Comparison of ENCODE assay signal across 1 cellular context in the genomic region with DNA sequence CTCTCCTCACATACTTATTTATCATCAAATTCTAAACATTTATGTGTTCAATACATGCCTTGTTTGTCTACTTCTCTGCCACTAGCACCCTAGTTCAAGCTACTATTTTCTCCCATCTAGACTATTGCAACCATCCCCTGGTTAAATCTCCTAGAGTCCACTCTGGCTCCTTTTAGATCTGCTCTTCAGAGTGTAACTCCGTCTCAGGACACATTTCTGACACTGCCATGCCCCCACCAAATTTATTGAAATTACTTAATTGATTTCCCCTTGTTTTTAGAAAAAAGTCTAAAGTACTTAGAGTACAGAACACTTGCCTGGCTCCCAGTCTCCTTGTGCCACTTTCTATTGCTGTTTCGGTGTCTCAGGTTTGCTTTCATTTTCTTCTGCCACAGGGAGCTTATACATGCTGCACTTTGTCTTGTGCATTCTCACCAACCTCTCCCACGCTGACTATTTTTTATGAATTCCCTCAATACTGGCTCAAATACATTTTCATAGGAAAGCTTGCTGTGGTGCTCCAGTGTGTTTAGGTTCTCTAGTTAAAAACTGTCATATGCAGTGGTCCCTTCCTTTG.
TF ChIP-seq lines count a peak whose summit lies in the region.

No MANE protein-coding gene starts in this region.

TF ChIP-seq in GM12878, 131 proteins besides CTCF, POLR2A, EP300 and RAD21 (continued from another document):
- TF ChIP-seq, protein P1, sequence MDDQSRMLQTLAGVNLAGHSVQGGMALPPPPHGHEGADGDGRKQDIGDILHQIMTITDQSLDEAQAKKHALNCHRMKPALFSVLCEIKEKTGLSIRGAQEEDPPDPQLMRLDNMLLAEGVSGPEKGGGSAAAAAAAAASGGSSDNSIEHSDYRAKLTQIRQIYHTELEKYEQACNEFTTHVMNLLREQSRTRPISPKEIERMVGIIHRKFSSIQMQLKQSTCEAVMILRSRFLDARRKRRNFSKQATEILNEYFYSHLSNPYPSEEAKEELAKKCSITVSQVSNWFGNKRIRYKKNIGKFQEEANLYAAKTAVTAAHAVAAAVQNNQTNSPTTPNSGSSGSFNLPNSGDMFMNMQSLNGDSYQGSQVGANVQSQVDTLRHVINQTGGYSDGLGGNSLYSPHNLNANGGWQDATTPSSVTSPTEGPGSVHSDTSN (IDR thresholded peaks at IDR 0.05; ENCODE audit: insufficient replicate concordance, low read depth, low read length): no peak
- TF ChIP-seq PML (IDR thresholded peaks at IDR 0.05; ENCODE audit: low read length) (no peak), MTA3 (IDR thresholded peaks at IDR 0.05; ENCODE audit: borderline replicate concordance, low read length) (no peak), ZNF24 (IDR thresholded peaks at IDR 0.05) (no peak), LARP7 (IDR thresholded peaks at IDR 0.05) (no peak), MYC (IDR thresholded peaks at IDR 0.05; ENCODE audit: insufficient read depth, insufficient read length, insufficient replicate concordance, low read length, severe bottlenecking) (no peak), SP1 (IDR thresholded peaks at IDR 0.05; ENCODE audit: low read depth, low read length) (no peak), SIX5 (IDR thresholded peaks at IDR 0.05; ENCODE audit: low read depth, low read length, severe bottlenecking) (no peak), POLR2AphosphoS5 (IDR thresholded peaks at IDR 0.05; ENCODE audit: low read length) (no peak), ZNF274 (IDR thresholded peaks at IDR 0.05; ENCODE audit: insufficient read depth, insufficient read length) (no peak), NR2C2 (IDR thresholded peaks at IDR 0.05; ENCODE audit: borderline replicate concordance, control insufficient read depth, insufficient read length, low read depth) (no peak), WRNIP1 (IDR thresholded peaks at IDR 0.05; ENCODE audit: borderline replicate concordance, low read depth, low read length) (no peak)
- TF ChIP-seq, protein P2, sequence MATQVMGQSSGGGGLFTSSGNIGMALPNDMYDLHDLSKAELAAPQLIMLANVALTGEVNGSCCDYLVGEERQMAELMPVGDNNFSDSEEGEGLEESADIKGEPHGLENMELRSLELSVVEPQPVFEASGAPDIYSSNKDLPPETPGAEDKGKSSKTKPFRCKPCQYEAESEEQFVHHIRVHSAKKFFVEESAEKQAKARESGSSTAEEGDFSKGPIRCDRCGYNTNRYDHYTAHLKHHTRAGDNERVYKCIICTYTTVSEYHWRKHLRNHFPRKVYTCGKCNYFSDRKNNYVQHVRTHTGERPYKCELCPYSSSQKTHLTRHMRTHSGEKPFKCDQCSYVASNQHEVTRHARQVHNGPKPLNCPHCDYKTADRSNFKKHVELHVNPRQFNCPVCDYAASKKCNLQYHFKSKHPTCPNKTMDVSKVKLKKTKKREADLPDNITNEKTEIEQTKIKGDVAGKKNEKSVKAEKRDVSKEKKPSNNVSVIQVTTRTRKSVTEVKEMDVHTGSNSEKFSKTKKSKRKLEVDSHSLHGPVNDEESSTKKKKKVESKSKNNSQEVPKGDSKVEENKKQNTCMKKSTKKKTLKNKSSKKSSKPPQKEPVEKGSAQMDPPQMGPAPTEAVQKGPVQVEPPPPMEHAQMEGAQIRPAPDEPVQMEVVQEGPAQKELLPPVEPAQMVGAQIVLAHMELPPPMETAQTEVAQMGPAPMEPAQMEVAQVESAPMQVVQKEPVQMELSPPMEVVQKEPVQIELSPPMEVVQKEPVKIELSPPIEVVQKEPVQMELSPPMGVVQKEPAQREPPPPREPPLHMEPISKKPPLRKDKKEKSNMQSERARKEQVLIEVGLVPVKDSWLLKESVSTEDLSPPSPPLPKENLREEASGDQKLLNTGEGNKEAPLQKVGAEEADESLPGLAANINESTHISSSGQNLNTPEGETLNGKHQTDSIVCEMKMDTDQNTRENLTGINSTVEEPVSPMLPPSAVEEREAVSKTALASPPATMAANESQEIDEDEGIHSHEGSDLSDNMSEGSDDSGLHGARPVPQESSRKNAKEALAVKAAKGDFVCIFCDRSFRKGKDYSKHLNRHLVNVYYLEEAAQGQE (IDR thresholded peaks at IDR 0.05; ENCODE audit: low read depth, low read length): no peak
- TF ChIP-seq, protein P3, sequence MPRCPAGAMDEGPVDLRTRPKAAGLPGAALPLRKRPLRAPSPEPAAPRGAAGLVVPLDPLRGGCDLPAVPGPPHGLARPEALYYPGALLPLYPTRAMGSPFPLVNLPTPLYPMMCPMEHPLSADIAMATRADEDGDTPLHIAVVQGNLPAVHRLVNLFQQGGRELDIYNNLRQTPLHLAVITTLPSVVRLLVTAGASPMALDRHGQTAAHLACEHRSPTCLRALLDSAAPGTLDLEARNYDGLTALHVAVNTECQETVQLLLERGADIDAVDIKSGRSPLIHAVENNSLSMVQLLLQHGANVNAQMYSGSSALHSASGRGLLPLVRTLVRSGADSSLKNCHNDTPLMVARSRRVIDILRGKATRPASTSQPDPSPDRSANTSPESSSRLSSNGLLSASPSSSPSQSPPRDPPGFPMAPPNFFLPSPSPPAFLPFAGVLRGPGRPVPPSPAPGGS (IDR thresholded peaks at IDR 0.05; ENCODE audit: borderline replicate concordance, insufficient read depth, low read depth, low read length, poor library complexity, severe bottlenecking): no peak
